In genomic region chr10:16788125-16788524, GRCh38 we compare ENCODE assay signal across 11 cellular contexts. TPM values are rescaled to one million over a fixed set of nuclear protein-coding genes. Genes with fewer than 3 reads are reported as not detected.
DNase-seq lines count a peak whose midpoint lies in the region; ATAC-seq and TF ChIP-seq lines count a peak whose summit lies in the region.
"Had no signal": no experiment of that assay in that cellular context is flagged by ENCODE, and none has a peak within 500 bp of the region (broad histone marks: within the 10 kb centered on the region; RNA-seq: fewer than 3 reads in every experiment).

No MANE protein-coding gene starts in this region.

- H3K9me3 ChIP-seq in body of pancreas, result no peaks in the 10 kb centered on the region

- no peak overlapping the region for H3K27ac ChIP-seq in body of pancreas

- H3K27ac Mint-ChIP-seq in activated naive CD8-positive, alpha-beta T cell, result peak overlapping the region; percentile 95

- peak; percentile 6 for DNase-seq in stimulated activated CD4-positive, alpha-beta T cell treated with anti-CD3 and anti-CD28 coated beads, Interleukin-4, amount 100 ng/mL, for 1 hour
- no peak for DNase-seq in stimulated activated CD4-positive, alpha-beta T cell treated with anti-CD3 and anti-CD28 coated beads, Interleukin-12 subunit alpha, Interleukin-12 subunit beta, amount 100 ng/mL, for 4 hours
- DNase-seq in body of pancreas (no peak), NCI-H2196 treated with DMSO at 0.1 percent for 48 hours (lab: John Stamatoyannopoulos, UW; ENCODE audit: unreplicated experiment) (no peak), KG1 (lab: John Stamatoyannopoulos, UW) (no peak)
- DNase-seq: GOT3, Karpas-422, NCI-H2081 had no signal

- WGBS in body of pancreas, 2 donors, result 87 to 93% methylated on average over 6 of the region's 6 CpGs

- no peak for TF ChIP-seq CTCF in body of pancreas (IDR thresholded peaks at IDR 0.05)

- H3K27me3 Mint-ChIP-seq in activated naive CD8-positive, alpha-beta T cell, result no peaks in the 10 kb centered on the region

- no peaks in the 10 kb centered on the region for H3K27me3 ChIP-seq in body of pancreas

- peak; percentile 35 for ATAC-seq in HG03378 (IDR thresholded peaks at IDR 0.05; ENCODE audit: unreplicated experiment)
- ATAC-seq in body of pancreas, result no peak
- ATAC-seq in HG03457 (IDR thresholded peaks at IDR 0.05; ENCODE audit: unreplicated experiment), result no peak

- no peak overlapping the region for H3K4me3 ChIP-seq in body of pancreas

- H3K4me1 Mint-ChIP-seq in activated naive CD8-positive, alpha-beta T cell (ENCODE audit: low read depth), result peaks cover 31% of the 10 kb centered on the region

- no peaks in the 10 kb centered on the region for H3K36me3 ChIP-seq in body of pancreas (replicated peaks in 1 of 2; ENCODE audit: insufficient read depth in 1 of 2, low read depth in 2 of 2)

- TF ChIP-seq POLR2A in body of pancreas (IDR thresholded peaks at IDR 0.05), result no peak

- peaks cover 21% of the 10 kb centered on the region for H3K36me3 Mint-ChIP-seq in activated naive CD8-positive, alpha-beta T cell

- intact Hi-C loops in body of pancreas (cut with DNase I), result no loop called here

- H3K4me1 ChIP-seq in body of pancreas, result no peaks in the 10 kb centered on the region

- H3K4me3 Mint-ChIP-seq in activated naive CD8-positive, alpha-beta T cell, result peak overlapping the region; percentile 74

- peaks cover 3% of the 10 kb centered on the region for H3K9me3 Mint-ChIP-seq in activated naive CD8-positive, alpha-beta T cell (ENCODE audit: low read depth)

RNA-seq across cellular contexts. Expression of gene RSU1, which starts 29.1 kb away (rescaled TPM):
- total RNA-seq in body of pancreas, result 10 to 100 TPM; 21.4 to 28.3 TPM
